ENCODE assay signal across 30 cellular contexts in the genomic region with DNA sequence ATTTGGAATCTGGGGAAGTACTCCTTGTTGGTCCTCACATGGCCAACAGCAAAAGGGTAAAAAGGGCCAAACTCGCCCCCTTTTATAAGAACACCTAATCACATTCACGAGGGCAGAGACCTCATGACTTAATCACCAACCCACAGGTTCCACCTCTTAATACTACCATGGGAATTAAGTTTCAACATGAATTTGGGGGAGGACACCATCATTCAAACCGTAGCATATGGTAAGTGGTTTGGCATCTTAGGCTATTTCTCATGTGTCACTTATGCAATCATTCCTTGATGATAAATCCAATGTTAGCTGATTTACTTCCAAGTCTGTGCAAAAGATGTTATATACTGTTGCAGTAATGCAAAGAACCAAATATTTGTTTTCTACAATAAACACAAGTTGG.
"Had no signal": no experiment of that assay in that cellular context is flagged by ENCODE, and none has a peak within 500 bp of the region (broad histone marks: within the 10 kb centered on the region; RNA-seq: fewer than 3 reads in every experiment).

No MANE protein-coding gene starts in this region.

- DNase-seq: activated B cell treated with CpG ODN at 0.5 μM for 24 hours; activated CD4-positive, alpha-beta memory T cell treated with anti-CD3 and anti-CD28 coated beads for 36 hours; activated CD4-positive, alpha-beta T cell treated with anti-CD3 and anti-CD28 coated beads for 1 hour; activated CD4-positive, alpha-beta T cell treated with anti-CD3 and anti-CD28 coated beads, Interleukin-2, amount 10 ng/mL, durations not matched to agents 24 days and 14 days; activated CD8-positive, alpha-beta memory T cell treated with anti-CD3 and anti-CD28 coated beads for 24 hours; activated gamma-delta T cell; activated naive CD4-positive, alpha-beta T cell treated with anti-CD3 and anti-CD28 coated beads, Interleukin-2, amount 10 ng/mL, durations not matched to agents 7 days and 5 days; activated naive CD8-positive, alpha-beta T cell treated with anti-CD3 and anti-CD28 coated beads for 36 hours; activated T-cell treated with anti-CD3 and anti-CD28 coated beads, Interleukin-2, amount 50 U/mL, for 4 hours; anterior cingulate cortex; KG1; NCI-H1092 treated with DMSO at 0.1 percent for 48 hours; NCI-H1417 treated with DMSO at 0.1 percent for 48 hours; NCI-H1694; NCI-H2029; NCI-H2107; NCI-H2171 treated with DMSO at 0.1 percent for 48 hours; NCI-H345; NCI-H510A; NCI-H526 treated with DMSO at 0.1 percent for 48 hours; NCI-H82; OCI-M1; RPMI8226; T-cell; T-helper 2 cell; T1000 had no signal

- H3K36me3 Mint-ChIP-seq: activated CD4-positive, alpha-beta memory T cell treated with anti-CD3 and anti-CD28 coated beads for 36 hours; activated naive CD4-positive, alpha-beta T cell treated with anti-CD3 and anti-CD28 coated beads, Interleukin-2, amount 10 ng/mL, durations not matched to agents 7 days and 5 days; activated naive CD8-positive, alpha-beta T cell treated with anti-CD3 and anti-CD28 coated beads for 36 hours; IgD-negative memory B cell; T-cell had no signal

- H3K27ac Mint-ChIP-seq: activated B cell treated with CpG ODN at 0.5 μM for 24 hours; activated CD4-positive, alpha-beta memory T cell treated with anti-CD3 and anti-CD28 coated beads for 36 hours; activated CD4-positive, alpha-beta T cell treated with anti-CD3 and anti-CD28 coated beads, Interleukin-2, amount 10 ng/mL, durations not matched to agents 24 days and 14 days; activated naive CD4-positive, alpha-beta T cell treated with anti-CD3 and anti-CD28 coated beads, Interleukin-2, amount 10 ng/mL, durations not matched to agents 7 days and 5 days; activated naive CD8-positive, alpha-beta T cell treated with anti-CD3 and anti-CD28 coated beads for 36 hours; IgD-negative memory B cell; T-cell had no signal

- H3K4me1 Mint-ChIP-seq: activated B cell treated with CpG ODN at 0.5 μM for 24 hours; activated CD4-positive, alpha-beta T cell treated with anti-CD3 and anti-CD28 coated beads, Interleukin-2, amount 10 ng/mL, durations not matched to agents 24 days and 14 days; activated naive CD4-positive, alpha-beta T cell treated with anti-CD3 and anti-CD28 coated beads, Interleukin-2, amount 10 ng/mL, durations not matched to agents 7 days and 5 days; activated naive CD8-positive, alpha-beta T cell treated with anti-CD3 and anti-CD28 coated beads for 36 hours; T-cell had no signal

- ATAC-seq: activated T-cell treated with anti-CD3 and anti-CD28 coated beads, Interleukin-2, amount 50 U/mL, for 4 hours; Panc1; Right ventricle myocardium inferior; T-cell had no signal

- H3K4me3 Mint-ChIP-seq: activated B cell treated with CpG ODN at 0.5 μM for 24 hours; activated CD4-positive, alpha-beta memory T cell treated with anti-CD3 and anti-CD28 coated beads for 36 hours; activated CD4-positive, alpha-beta T cell treated with anti-CD3 and anti-CD28 coated beads, Interleukin-2, amount 10 ng/mL, durations not matched to agents 24 days and 14 days; activated naive CD4-positive, alpha-beta T cell treated with anti-CD3 and anti-CD28 coated beads, Interleukin-2, amount 10 ng/mL, durations not matched to agents 7 days and 5 days; activated naive CD8-positive, alpha-beta T cell treated with anti-CD3 and anti-CD28 coated beads for 36 hours; activated T-cell treated with anti-CD3 and anti-CD28 coated beads, Interleukin-2, amount 50 U/mL, for 4 hours; IgD-negative memory B cell; T-cell had no signal

- H3K9me3 Mint-ChIP-seq: activated B cell treated with CpG ODN at 0.5 μM for 24 hours; activated CD4-positive, alpha-beta T cell treated with anti-CD3 and anti-CD28 coated beads, Interleukin-2, amount 10 ng/mL, durations not matched to agents 24 days and 14 days; activated naive CD4-positive, alpha-beta T cell treated with anti-CD3 and anti-CD28 coated beads, Interleukin-2, amount 10 ng/mL, durations not matched to agents 7 days and 5 days had no signal

- H3K4me3 ChIP-seq: SK-N-MC had no signal

- H3K27me3 Mint-ChIP-seq: activated B cell treated with CpG ODN at 0.5 μM for 24 hours; activated CD4-positive, alpha-beta memory T cell treated with anti-CD3 and anti-CD28 coated beads for 36 hours; activated CD4-positive, alpha-beta T cell treated with anti-CD3 and anti-CD28 coated beads, Interleukin-2, amount 10 ng/mL, durations not matched to agents 24 days and 14 days; activated naive CD4-positive, alpha-beta T cell treated with anti-CD3 and anti-CD28 coated beads, Interleukin-2, amount 10 ng/mL, durations not matched to agents 7 days and 5 days; activated naive CD8-positive, alpha-beta T cell treated with anti-CD3 and anti-CD28 coated beads for 36 hours had no signal
